ENCODE assay signal across 13 cellular contexts in genomic region chr2:240947607-240948006, GRCh38. TPM values are rescaled to one million over a fixed set of nuclear protein-coding genes. Genes with fewer than 3 reads are reported as not detected.
"Had no signal": no experiment of that assay in that cellular context is flagged by ENCODE, and none has a peak within 500 bp of the region (broad histone marks: within the 10 kb centered on the region; RNA-seq: fewer than 3 reads in every experiment).

No MANE protein-coding gene starts in this region.

- H3K4me1 ChIP-seq: body of pancreas, colonic mucosa, SJSA1 had no signal

- H3K4me1 Mint-ChIP-seq: activated T-helper 17 cell treated with anti-CD3 and anti-CD28 coated beads, Interleukin-2, amount 50 U/mL, for 72 hours; naive thymus-derived CD4-positive, alpha-beta T cell had no signal

- DNase-seq: activated T-cell treated with anti-CD3 and anti-CD28 coated beads for 4 hours; central memory CD4-positive, alpha-beta T cell; colonic mucosa; mesenchymal stem cell had no signal

- H3K4me3 ChIP-seq: body of pancreas, colonic mucosa, SJSA1 had no signal

- H3K27ac ChIP-seq: body of pancreas, colonic mucosa, SJSA1 had no signal

- ATAC-seq: activated T-helper 17 cell treated with anti-CD3 and anti-CD28 coated beads, Interleukin-2, amount 50 U/mL, for 72 hours; body of pancreas; naive thymus-derived CD4-positive, alpha-beta T cell had no signal

- H3K4me3 Mint-ChIP-seq: activated naive CD4-positive, alpha-beta T cell treated with anti-CD3 and anti-CD28 coated beads for 36 hours; activated T-helper 17 cell treated with anti-CD3 and anti-CD28 coated beads, Interleukin-2, amount 50 U/mL, for 72 hours; naive thymus-derived CD4-positive, alpha-beta T cell; T-helper 1 cell treated with Interleukin-12 subunit alpha and Interleukin-12 subunit beta and Interleukin-4 antibody, amounts not matched to agents 30 μg/mL and 1 μg/mL, for 36 hours had no signal

- H3K36me3 ChIP-seq: colonic mucosa, SJSA1 had no signal

- H3K9me3 ChIP-seq: body of pancreas, colonic mucosa, SJSA1 had no signal

- H3K27me3 ChIP-seq: body of pancreas, colonic mucosa, SJSA1 had no signal

- H3K9me3 Mint-ChIP-seq: activated naive CD4-positive, alpha-beta T cell treated with anti-CD3 and anti-CD28 coated beads for 36 hours; activated T-helper 17 cell treated with anti-CD3 and anti-CD28 coated beads, Interleukin-2, amount 50 U/mL, for 72 hours; T-helper 1 cell treated with Interleukin-12 subunit alpha and Interleukin-12 subunit beta and Interleukin-4 antibody, amounts not matched to agents 30 μg/mL and 1 μg/mL, for 36 hours had no signal

- H3K36me3 Mint-ChIP-seq: naive thymus-derived CD4-positive, alpha-beta T cell had no signal

- H3K27ac Mint-ChIP-seq: activated naive CD4-positive, alpha-beta T cell treated with anti-CD3 and anti-CD28 coated beads for 36 hours; activated T-helper 17 cell treated with anti-CD3 and anti-CD28 coated beads, Interleukin-2, amount 50 U/mL, for 72 hours; naive thymus-derived CD4-positive, alpha-beta T cell; T-helper 1 cell treated with Interleukin-12 subunit alpha and Interleukin-12 subunit beta and Interleukin-4 antibody, amounts not matched to agents 30 μg/mL and 1 μg/mL, for 36 hours had no signal

RNA-seq across cellular contexts. Expression of gene CROCC2, which starts 41.5 kb away (rescaled TPM):
- total RNA-seq: activated naive CD4-positive, alpha-beta T cell treated with anti-CD3 and anti-CD28 coated beads for 36 hours; activated T-helper 17 cell treated with anti-CD3 and anti-CD28 coated beads, Interleukin-2, amount 50 U/mL, for 72 hours; frontal cortex; SJSA1; urinary bladder had no signal
- polyA plus RNA-seq: naive thymus-derived CD4-positive, alpha-beta T cell had no signal

RNA-seq across cellular contexts. Expression of gene MAB21L4, which starts 51.7 kb away (rescaled TPM):
- total RNA-seq: activated naive CD4-positive, alpha-beta T cell treated with anti-CD3 and anti-CD28 coated beads for 36 hours; activated T-helper 17 cell treated with anti-CD3 and anti-CD28 coated beads, Interleukin-2, amount 50 U/mL, for 72 hours; frontal cortex; naive thymus-derived CD4-positive, alpha-beta T cell; skeletal muscle tissue had no signal
- polyA plus RNA-seq: naive thymus-derived CD4-positive, alpha-beta T cell had no signal
